Comparison of ENCODE assay signal across 11 cellular contexts in genomic region chr1:77594366-77595112, GRCh38.
DNase-seq lines count a peak whose midpoint lies in the region; ATAC-seq, FAIRE-seq and TF ChIP-seq lines count a peak whose summit lies in the region.
"Had no signal": no experiment of that assay in that cellular context is flagged by ENCODE, and none has a peak within 500 bp of the region (broad histone marks: within the 10 kb centered on the region; RNA-seq: fewer than 3 reads in every experiment).

No MANE protein-coding gene starts in this region.

- DNase-seq in GM19239 (ENCODE audit: insufficient read length, low spot score) = no peak
- no peak for DNase-seq in cerebellar cortex (ENCODE audit: low spot score)
- no peak for DNase-seq in amygdala (lab: John Stamatoyannopoulos, UW)
- no peak for DNase-seq in chondrocyte (ENCODE audit: low spot score)
- DNase-seq in stimulated activated CD4-positive, alpha-beta T cell treated with anti-CD3 and anti-CD28 coated beads, Interleukin-2, amount 100 ng/mL, for 24 hours = no peak
- DNase-seq: activated CD4-positive, CD25-positive, alpha-beta regulatory T cell; PC-9; stomach had no signal

- ATAC-seq in HG02678 (IDR thresholded peaks at IDR 0.05; ENCODE audit: unreplicated experiment) (peak; percentile 92), HG03521 (IDR thresholded peaks at IDR 0.05; ENCODE audit: unreplicated experiment) (peak; percentile 88)

- no peak for TF ChIP-seq CTCF in chondrocyte (IDR thresholded peaks at IDR 0.05)

- H3K4me3 Mint-ChIP-seq in chondrocyte (ENCODE audit: unreplicated experiment) = no peak overlapping the region

- H3K4me1 Mint-ChIP-seq in chondrocyte (ENCODE audit: low read depth) = peaks cover 26% of the 10 kb centered on the region

- no peaks in the 10 kb centered on the region for H3K27me3 Mint-ChIP-seq in chondrocyte (ENCODE audit: low read depth)

- peaks cover 3% of the 10 kb centered on the region for H3K36me3 Mint-ChIP-seq in chondrocyte (ENCODE audit: low read depth)

- peak; percentile 50 for FAIRE-seq in G401.6 (lab: Jason Lieb, UNC)
- peak; percentile 52 for FAIRE-seq in GM19239 (lab: Jason Lieb, UNC)

- no peaks in the 10 kb centered on the region for H3K9me3 Mint-ChIP-seq in chondrocyte (ENCODE audit: low read depth)

- no peak overlapping the region for H3K27ac Mint-ChIP-seq in chondrocyte (ENCODE audit: unreplicated experiment)
